Comparison of ENCODE assay signal across 1 cellular context in genomic region chr11:2992234-2992999, GRCh38.
TF ChIP-seq lines count a peak whose summit lies in the region.

Gene NAP1L4 (minus strand): TSS chr11:2992329. CDS start chr11:2979220, 13,109 bp downstream.

TF ChIP-seq in WTC11, 78 proteins besides CTCF, POLR2A, EP300 and RAD21 (continued from another document and continues in another):
- TF ChIP-seq AFF4 (CRISPR knock-in tag; IDR thresholded peaks at IDR 0.05; ENCODE audit: borderline replicate concordance) (no peak), ATF3 (CRISPR knock-in tag; conservative IDR thresholded peaks at IDR 0.05) (no peak), FOXP1 (CRISPR knock-in tag; IDR thresholded peaks at IDR 0.05; ENCODE audit: borderline replicate concordance) (no peak), ZNF396 (CRISPR knock-in tag; IDR thresholded peaks at IDR 0.05; ENCODE audit: borderline replicate concordance) (no peak), NFATC4 (CRISPR knock-in tag; IDR thresholded peaks at IDR 0.05) (no peak), ZNF512 (CRISPR knock-in tag; IDR thresholded peaks at IDR 0.05; ENCODE audit: borderline replicate concordance) (no peak), CBFB (CRISPR knock-in tag; IDR thresholded peaks at IDR 0.05; ENCODE audit: low read depth) (no peak), SOX15 (CRISPR knock-in tag; IDR thresholded peaks at IDR 0.05) (no peak), ZBTB43 (CRISPR knock-in tag; IDR thresholded peaks at IDR 0.05) (0 out of 2 replicates have a peak, but pooled peaks have one; percentile 16), ETV6 (CRISPR knock-in tag; IDR thresholded peaks at IDR 0.05) (no peak; the same call in 1 of the 2 replicates), ZNF138 (CRISPR knock-in tag; conservative IDR thresholded peaks at IDR 0.05) (no peak), RORB (CRISPR knock-in tag; IDR thresholded peaks at IDR 0.05) (no peak), GTF2I (CRISPR knock-in tag; conservative IDR thresholded peaks at IDR 0.05) (no peak), MAX (CRISPR knock-in tag; IDR thresholded peaks at IDR 0.05) (peak; percentile 83), E2F4 (CRISPR knock-in tag; IDR thresholded peaks at IDR 0.05; ENCODE audit: borderline replicate concordance, low read depth) (0 out of 2 replicates have a peak, but pooled peaks have one; percentile 65), TP53 (CRISPR knock-in tag; IDR thresholded peaks at IDR 0.05) (no peak), CDX4 (CRISPR knock-in tag; IDR thresholded peaks at IDR 0.05; ENCODE audit: borderline replicate concordance) (no peak), ZNF317 (CRISPR knock-in tag; IDR thresholded peaks at IDR 0.05; ENCODE audit: borderline replicate concordance, low read depth) (no peak), GRHL2 (CRISPR knock-in tag; IDR thresholded peaks at IDR 0.05; ENCODE audit: insufficient replicate concordance, severe bottlenecking) (no peak), ZNF416 (CRISPR knock-in tag; IDR thresholded peaks at IDR 0.05) (no peak), ZNF263 (CRISPR knock-in tag; IDR thresholded peaks at IDR 0.05; ENCODE audit: low read depth) (no peak), ZNF232 (CRISPR knock-in tag; IDR thresholded peaks at IDR 0.05) (no peak), MLX (CRISPR knock-in tag; IDR thresholded peaks at IDR 0.05) (no peak), ELF4 (CRISPR knock-in tag; IDR thresholded peaks at IDR 0.05; ENCODE audit: low read depth) (no peak), NR2C2 (CRISPR knock-in tag; IDR thresholded peaks at IDR 0.05) (no peak), STAT6 (CRISPR knock-in tag; conservative IDR thresholded peaks at IDR 0.05; ENCODE audit: low read depth) (no peak), AR (CRISPR knock-in tag; IDR thresholded peaks at IDR 0.05) (no peak), E2F1 (CRISPR knock-in tag; IDR thresholded peaks at IDR 0.05) (0 out of 2 replicates have a peak, but pooled peaks have one; percentile 27), TEAD4 (CRISPR knock-in tag; IDR thresholded peaks at IDR 0.05) (no peak), NFE2L1 (CRISPR knock-in tag; IDR thresholded peaks at IDR 0.05) (no peak), HMGXB4 (CRISPR knock-in tag; IDR thresholded peaks at IDR 0.05) (no peak), NFYB (CRISPR knock-in tag; conservative IDR thresholded peaks at IDR 0.05; ENCODE audit: low read depth) (peak; percentile 90), TCF7 (CRISPR knock-in tag; IDR thresholded peaks at IDR 0.05; ENCODE audit: low read depth) (no peak), ZNF425 (CRISPR knock-in tag; conservative IDR thresholded peaks at IDR 0.05) (no peak)
